In genomic region chr18:63848159-63848558, GRCh38 we compare ENCODE assay signal across 7 cellular contexts. TPM values are rescaled to one million over a fixed set of nuclear protein-coding genes. Genes with fewer than 3 reads are reported as not detected.
DNase-seq lines count a peak whose midpoint lies in the region; ATAC-seq and TF ChIP-seq lines count a peak whose summit lies in the region.

No MANE protein-coding gene starts in this region.

- no peak for DNase-seq in GM10266 (ENCODE audit: extremely low spot score)
- DNase-seq in HCEC 1CT: peak; percentile 64
- DNase-seq in NCI-H2171 (lab: John Stamatoyannopoulos, UW): peak; percentile 14
- DNase-seq in amniotic epithelial cell (ENCODE audit: low read depth): peak; percentile 65
- no peak for DNase-seq in left colon
- no peak for DNase-seq in stimulated activated effector memory CD8-positive, alpha-beta T cell treated with anti-CD3 and anti-CD28 coated beads, Interleukin-12 subunit alpha, Interleukin-12 subunit beta, amount 100 ng/mL, for 72 hours (ENCODE audit: low spot score in 2 of 2)

- no peaks in the 10 kb centered on the region for H3K36me3 Mint-ChIP-seq in stimulated activated effector memory CD8-positive, alpha-beta T cell treated with anti-CD3 and anti-CD28 coated beads, Interleukin-12 subunit alpha, Interleukin-12 subunit beta, amount 100 ng/mL, for 72 hours

- TF ChIP-seq CTCF in GM10266 (IDR thresholded peaks at IDR 0.05; ENCODE audit: control insufficient read depth, insufficient read depth, low read depth, missing control alignments): peak; percentile 58

- no peaks in the 10 kb centered on the region for H3K9me3 Mint-ChIP-seq in stimulated activated effector memory CD8-positive, alpha-beta T cell treated with anti-CD3 and anti-CD28 coated beads, Interleukin-12 subunit alpha, Interleukin-12 subunit beta, amount 100 ng/mL, for 72 hours

- no peak overlapping the region for H3K27ac Mint-ChIP-seq in stimulated activated effector memory CD8-positive, alpha-beta T cell treated with anti-CD3 and anti-CD28 coated beads, Interleukin-12 subunit alpha, Interleukin-12 subunit beta, amount 100 ng/mL, for 72 hours

- ATAC-seq in left colon (peak; percentile 48), HG03457 (IDR thresholded peaks at IDR 0.05; ENCODE audit: unreplicated experiment) (no peak)
- no peak for ATAC-seq in stimulated activated effector memory CD8-positive, alpha-beta T cell treated with anti-CD3 and anti-CD28 coated beads, Interleukin-12 subunit alpha, Interleukin-12 subunit beta, amount 100 ng/mL, for 72 hours

- no peak overlapping the region for H3K4me3 Mint-ChIP-seq in stimulated activated effector memory CD8-positive, alpha-beta T cell treated with anti-CD3 and anti-CD28 coated beads, Interleukin-12 subunit alpha, Interleukin-12 subunit beta, amount 100 ng/mL, for 72 hours

- intact Hi-C loops in left colon (cut with DNase I, micrococcal nuclease): loop anchor here in 1 of 2 donors (5.0 kb wide), 1 partner anchor 331 kb away; no protein-coding TSS in a partner anchor

- no peaks in the 10 kb centered on the region for H3K4me1 Mint-ChIP-seq in stimulated activated effector memory CD8-positive, alpha-beta T cell treated with anti-CD3 and anti-CD28 coated beads, Interleukin-12 subunit alpha, Interleukin-12 subunit beta, amount 100 ng/mL, for 72 hours

RNA-seq across cellular contexts. Expression of gene SERPINB2, which starts 39.3 kb away (rescaled TPM):
- total RNA-seq in left colon: not detected

RNA-seq across cellular contexts. Expression of gene SERPINB10, which starts 59.6 kb away (rescaled TPM):
- total RNA-seq in left colon: not detected

Comparison
In these comparisons a context has a peak if more than half of its experiments do, and no peak if none do; other contexts are left out.
1. DNase-seq: peak in HCEC 1CT (single experiment), NCI-H2171 (single experiment) and amniotic epithelial cell (single experiment); none in GM10266 (single experiment), left colon (0 of 2) and stimulated activated effector memory CD8-positive, alpha-beta T cell treated with anti-CD3 and anti-CD28 coated beads, Interleukin-12 subunit alpha, Interleukin-12 subunit beta, amount 100 ng/mL, for 72 hours (0 of 2).